1 cellular context compared by ENCODE assay signal in the genomic region with DNA sequence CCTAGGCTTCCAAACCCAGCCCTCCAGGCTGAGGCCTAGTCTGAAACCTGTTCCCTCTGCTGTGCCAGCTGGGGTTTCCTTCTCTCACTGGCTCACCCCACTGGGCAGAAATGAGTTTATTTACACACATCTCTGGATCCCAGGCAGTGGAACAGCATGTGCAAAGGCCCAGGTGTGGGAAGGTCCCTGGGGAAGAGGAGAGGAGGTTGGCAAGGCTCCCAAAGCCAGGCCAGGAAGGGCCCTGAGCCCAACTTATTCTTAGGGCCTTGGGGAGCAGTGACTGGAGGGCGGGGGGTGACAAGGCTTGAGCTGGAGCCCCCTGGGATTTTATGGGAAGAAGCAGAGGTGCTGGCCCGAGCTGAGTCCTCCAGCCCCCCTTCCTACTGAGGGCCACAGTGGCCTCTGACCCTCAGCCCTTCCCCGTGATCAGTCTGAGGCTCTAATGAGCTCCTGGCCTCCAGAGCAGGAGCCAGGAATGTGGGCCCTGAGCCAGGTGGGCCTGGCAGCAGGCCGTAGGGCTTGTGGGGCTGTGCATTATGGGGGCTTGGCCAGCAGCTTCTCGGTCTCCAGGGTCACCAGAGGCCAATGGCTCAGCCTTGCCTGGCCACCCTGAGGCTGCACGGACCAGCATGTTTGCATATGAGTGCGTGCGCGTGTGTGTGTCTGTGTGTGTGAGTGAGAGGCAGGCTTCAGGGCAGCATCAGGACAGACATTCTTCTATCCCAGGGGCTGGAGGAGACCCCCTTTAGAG.
TF ChIP-seq lines count a peak whose summit lies in the region.

No MANE protein-coding gene starts in this region.

TF ChIP-seq in HEK293, 187 proteins besides CTCF, POLR2A, EP300 and RAD21 (continued from another document):
- TF ChIP-seq, protein P1, sequence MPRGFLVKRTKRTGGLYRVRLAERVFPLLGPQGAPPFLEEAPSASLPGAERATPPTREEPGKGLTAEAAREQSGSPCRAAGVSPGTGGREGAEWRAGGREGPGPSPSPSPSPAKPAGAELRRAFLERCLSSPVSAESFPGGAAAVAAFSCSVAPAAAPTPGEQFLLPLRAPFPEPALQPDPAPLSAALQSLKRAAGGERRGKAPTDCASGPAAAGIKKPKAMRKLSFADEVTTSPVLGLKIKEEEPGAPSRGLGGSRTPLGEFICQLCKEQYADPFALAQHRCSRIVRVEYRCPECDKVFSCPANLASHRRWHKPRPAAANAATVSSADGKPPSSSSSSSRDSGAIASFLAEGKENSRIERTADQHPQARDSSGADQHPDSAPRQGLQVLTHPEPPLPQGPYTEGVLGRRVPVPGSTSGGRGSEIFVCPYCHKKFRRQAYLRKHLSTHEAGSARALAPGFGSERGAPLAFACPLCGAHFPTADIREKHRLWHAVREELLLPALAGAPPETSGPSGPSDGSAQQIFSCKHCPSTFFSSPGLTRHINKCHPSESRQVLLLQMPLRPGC (tag by site-specific recombination; IDR thresholded peaks at IDR 0.05): no peak
